ENCODE assay signal across 8 cellular contexts in the genomic region with DNA sequence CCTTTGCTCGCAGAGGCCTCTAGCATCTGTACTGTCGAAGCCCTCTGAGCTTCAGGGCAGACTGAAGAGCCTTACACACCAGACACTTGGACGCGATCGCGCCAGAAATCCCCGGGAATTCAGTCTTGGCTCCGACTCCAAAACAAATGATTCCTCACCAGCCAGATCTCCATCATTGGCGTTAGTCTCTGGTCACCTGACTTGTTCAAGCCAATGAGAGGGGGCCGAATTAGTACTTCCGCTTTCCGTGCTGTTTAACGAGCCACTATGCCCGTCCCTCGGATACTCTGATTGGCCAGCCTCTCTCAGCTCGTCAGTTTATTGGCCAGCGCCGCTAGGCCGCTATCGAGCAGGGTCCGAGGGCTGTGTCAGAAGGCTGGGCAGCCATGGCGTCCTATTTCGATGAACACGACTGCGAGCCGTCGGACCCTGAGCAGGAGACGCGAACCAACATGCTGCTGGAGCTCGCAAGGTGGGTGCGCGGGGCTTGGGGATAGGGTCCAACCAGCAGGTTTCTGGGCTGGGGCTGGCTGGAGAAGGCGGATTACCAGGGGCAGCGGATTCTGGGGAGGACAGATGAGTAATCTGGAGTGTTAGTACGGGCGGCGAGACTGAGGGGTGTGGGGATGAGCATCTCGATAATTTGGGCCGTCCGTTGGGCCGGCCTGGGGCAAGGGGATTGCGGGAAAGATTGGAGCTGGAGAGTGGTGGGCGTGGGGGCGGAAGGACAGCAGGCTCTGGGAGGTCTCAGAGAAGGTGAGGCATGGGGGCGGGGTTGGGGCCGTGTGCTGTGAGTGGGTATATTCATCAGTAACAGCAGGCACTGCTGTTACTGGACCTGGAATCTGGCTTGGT. TPM values are rescaled to one million over a fixed set of nuclear protein-coding genes. Genes with fewer than 3 reads are reported as not detected.
DNase-seq lines count a peak whose midpoint lies in the region; ATAC-seq lines count a peak whose summit lies in the region.

A gene with protein sequence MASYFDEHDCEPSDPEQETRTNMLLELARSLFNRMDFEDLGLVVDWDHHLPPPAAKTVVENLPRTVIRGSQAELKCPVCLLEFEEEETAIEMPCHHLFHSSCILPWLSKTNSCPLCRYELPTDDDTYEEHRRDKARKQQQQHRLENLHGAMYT (plus strand): TSS at position 368 of the 855 bp plus-strand sequence. CDS start 19 bp downstream, at position 387.

- H3K4me1 Mint-ChIP-seq in dendritic cell treated with granulocyte-macrophage colony-stimulating factor and Interleukin-4, amounts not matched to agents 40 ng/mL and 50 ng/mL, for 4 days (ENCODE audit: low read depth) = peaks cover 83% of the 10 kb centered on the region

- H3K27ac Mint-ChIP-seq in dendritic cell treated with granulocyte-macrophage colony-stimulating factor and Interleukin-4, amounts not matched to agents 40 ng/mL and 50 ng/mL, for 4 days = peak within 1 kb of the TSS; percentile 97

- intact Hi-C loops in dendritic cell treated with granulocyte-macrophage colony-stimulating factor and Interleukin-4, amounts not matched to agents 40 ng/mL and 50 ng/mL, for 4 days (cut with micrococcal nuclease) = loop anchor here (2.0 to 5.0 kb wide), 2 partner anchors 17 to 188 kb away; no protein-coding TSS in a partner anchor

- DNase-seq in C1 segment of cervical spinal cord (lab: John Stamatoyannopoulos, UW) (peak; percentile 67 to 99 (median 96)), NCI-H748 treated with DMSO at 0.1 percent for 48 hours (lab: John Stamatoyannopoulos, UW) (peak; percentile 92), left lobe of liver (ENCODE audit: low spot score) (peak; percentile 97)
- peak; percentile 67 to 92 for DNase-seq in activated CD4-positive, alpha-beta T cell treated with anti-CD3 and anti-CD28 coated beads, Interleukin-2, amount 50 U/mL, for 24 hours (ENCODE audit: low read depth in 1 of 2, low spot score in 1 of 2)
- peak; percentile 84 for DNase-seq in stimulated activated CD4-positive, alpha-beta T cell treated with anti-CD3 and anti-CD28 coated beads, Interleukin-2, amount 100 ng/mL, for 4 hours (ENCODE audit: low read depth)

- H3K9me3 Mint-ChIP-seq in dendritic cell treated with granulocyte-macrophage colony-stimulating factor and Interleukin-4, amounts not matched to agents 40 ng/mL and 50 ng/mL, for 4 days = no peaks in the 10 kb centered on the region

- H3K36me3 Mint-ChIP-seq in dendritic cell treated with granulocyte-macrophage colony-stimulating factor and Interleukin-4, amounts not matched to agents 40 ng/mL and 50 ng/mL, for 4 days (ENCODE audit: low read depth) = peaks cover 86% of the 10 kb centered on the region

- H3K4me3 Mint-ChIP-seq in dendritic cell treated with granulocyte-macrophage colony-stimulating factor and Interleukin-4, amounts not matched to agents 40 ng/mL and 50 ng/mL, for 4 days = peak within 1 kb of the TSS; percentile 95

- H3K27me3 Mint-ChIP-seq in dendritic cell treated with granulocyte-macrophage colony-stimulating factor and Interleukin-4, amounts not matched to agents 40 ng/mL and 50 ng/mL, for 4 days = no peaks in the 10 kb centered on the region

- ATAC-seq in GM19372 (IDR thresholded peaks at IDR 0.05; ENCODE audit: low read depth, unreplicated experiment) (peak; percentile 100), HG03558 (IDR thresholded peaks at IDR 0.05; ENCODE audit: extremely low read depth, unreplicated experiment) (peak; percentile 97), left lobe of liver (peak; percentile 92)

RNA-seq across cellular contexts. Expression of the gene that starts here (rescaled TPM):
- 52.8 TPM for total RNA-seq in left lobe of liver

Comparison
In these comparisons a context has a peak if more than half of its experiments do, and no peak if none do; other contexts are left out.
1. Peak in every context shown above with its lines: DNase-seq and ATAC-seq.